In genomic region chr14:59425322-59425945, GRCh38 we compare ENCODE assay signal across 13 cellular contexts. TPM values are rescaled to one million over a fixed set of nuclear protein-coding genes. Genes with fewer than 3 reads are reported as not detected.
A peak's percentile ranks its signal among the peaks of the same experiment; 100 is the strongest.
DNase-seq lines count a peak whose midpoint lies in the region; ATAC-seq and TF ChIP-seq lines count a peak whose summit lies in the region.
"Had no signal": no experiment of that assay in that cellular context is flagged by ENCODE, and none has a peak within 500 bp of the region (broad histone marks: within the 10 kb centered on the region; RNA-seq: fewer than 3 reads in every experiment).

No MANE protein-coding gene starts in this region.

- H4K20me1 ChIP-seq in OCI-LY7 (ENCODE audit: insufficient read depth, low read length) = no peaks in the 10 kb centered on the region

- no peaks in the 10 kb centered on the region for H3K27me3 ChIP-seq in foreskin keratinocyte
- H3K27me3 ChIP-seq in CD4-positive, alpha-beta T cell (ENCODE audit: control insufficient read depth, insufficient read depth, low read length) = no peaks in the 10 kb centered on the region
- H3K27me3 ChIP-seq: esophagus squamous epithelium had no signal

- H3K27ac Mint-ChIP-seq in CD4-positive, alpha-beta T cell = no peak overlapping the region
- H3K27ac Mint-ChIP-seq: activated T-helper 1 cell treated with anti-CD3 and anti-CD28 coated beads, Interleukin-12 subunit alpha, Interleukin-12 subunit beta, Interleukin-2, Interleukin-4 antibody, amounts not matched to agents 30 ng/mL and 10 ng/mL and 1 ng/mL, durations not matched to agents 14 hours and 24 hours and 36 hours; stimulated activated memory B cell treated with anti-CD40 and anti-IgM and Interleukin-4, amounts not matched to agents 10 μg/mL and 1 μg/mL and 100 μg/mL, for 72 hours had no signal

- DNase-seq in ELF-1 (ENCODE audit: low read depth, low spot score) = peak; percentile 12
- DNase-seq in RPMI7951 (ENCODE audit: low read depth) = peak; percentile 71
- DNase-seq in foreskin keratinocyte = no peak
- DNase-seq in sciatic nerve (ENCODE audit: low spot score) = no peak
- no peak for DNase-seq in activated naive CD4-positive, alpha-beta T cell (lab: John Stamatoyannopoulos, UW)
- DNase-seq in CD4-positive, alpha-beta T cell = no peak
- DNase-seq in OCI-LY7 (ENCODE audit: low spot score) = no peak
- DNase-seq in NCI-H2171 (lab: John Stamatoyannopoulos, UW) = no peak
- DNase-seq: Caco-2, esophagus squamous epithelium, Karpas-422 had no signal

- peaks cover 6% of the 10 kb centered on the region for H3K4me1 ChIP-seq in foreskin keratinocyte
- peaks cover 26% of the 10 kb centered on the region for H3K4me1 ChIP-seq in OCI-LY7 (ENCODE audit: insufficient read depth, low read length, poor library complexity, severe bottlenecking)
- H3K4me1 ChIP-seq: Caco-2 had no signal

- ATAC-seq in foreskin keratinocyte (no peak), sciatic nerve (peak; percentile 37)
- no peak for ATAC-seq in CD4-positive, alpha-beta T cell (ENCODE audit: poor library complexity)
- ATAC-seq: stimulated activated memory B cell treated with anti-CD40 and anti-IgM and Interleukin-4, amounts not matched to agents 10 μg/mL and 1 μg/mL and 100 μg/mL, for 72 hours had no signal

- POLR2A ChIA-PET in CD4-positive, alpha-beta T cell (lab: Charles Lee) = no interaction called here
- POLR2A ChIA-PET in OCI-LY7 (lab: Charles Lee) = interaction anchor here (0.5 to 1.5 kb wide), 3 partner anchors 18 to 576 kb away, joined by 4 to 5 read pairs (median 4); no protein-coding TSS in a partner anchor

- H3K4me1 Mint-ChIP-seq in CD4-positive, alpha-beta T cell (ENCODE audit: low read depth) = no peaks in the 10 kb centered on the region

- peak; percentile 18 for TF ChIP-seq CTCF in foreskin keratinocyte (conservative IDR thresholded peaks at IDR 0.05)
- TF ChIP-seq CTCF in CD4-positive, alpha-beta T cell (IDR thresholded peaks at IDR 0.05) = no peak
- TF ChIP-seq CTCF in OCI-LY7 (conservative IDR thresholded peaks at IDR 0.05; ENCODE audit: low read length) = no peak

- H3K4me3 ChIP-seq in OCI-LY7 (ENCODE audit: low read depth, low read length, poor library complexity, severe bottlenecking) = no peak overlapping the region
- H3K4me3 ChIP-seq: esophagus squamous epithelium had no signal

- no peak overlapping the region for H3K4me2 ChIP-seq in OCI-LY7 (ENCODE audit: low read length)

- H3K9me3 ChIP-seq in CD4-positive, alpha-beta T cell (ENCODE audit: control insufficient read depth, low read length) = no peaks in the 10 kb centered on the region
- no peaks in the 10 kb centered on the region for H3K9me3 ChIP-seq in OCI-LY7 (ENCODE audit: low read length)
- H3K9me3 ChIP-seq: Caco-2, esophagus squamous epithelium had no signal

- H3K9me3 Mint-ChIP-seq in CD4-positive, alpha-beta T cell = no peaks in the 10 kb centered on the region
- H3K9me3 Mint-ChIP-seq: activated T-helper 1 cell treated with anti-CD3 and anti-CD28 coated beads, Interleukin-12 subunit alpha, Interleukin-12 subunit beta, Interleukin-2, Interleukin-4 antibody, amounts not matched to agents 30 ng/mL and 10 ng/mL and 1 ng/mL, durations not matched to agents 14 hours and 24 hours and 36 hours; stimulated activated memory B cell treated with anti-CD40 and anti-IgM and Interleukin-4, amounts not matched to agents 10 μg/mL and 1 μg/mL and 100 μg/mL, for 72 hours had no signal

- H3K4me3 Mint-ChIP-seq in CD4-positive, alpha-beta T cell = no peak overlapping the region
- H3K4me3 Mint-ChIP-seq: activated T-helper 1 cell treated with anti-CD3 and anti-CD28 coated beads, Interleukin-12 subunit alpha, Interleukin-12 subunit beta, Interleukin-2, Interleukin-4 antibody, amounts not matched to agents 30 ng/mL and 10 ng/mL and 1 ng/mL, durations not matched to agents 14 hours and 24 hours and 36 hours; stimulated activated memory B cell treated with anti-CD40 and anti-IgM and Interleukin-4, amounts not matched to agents 10 μg/mL and 1 μg/mL and 100 μg/mL, for 72 hours had no signal

- H3K36me3 Mint-ChIP-seq in CD4-positive, alpha-beta T cell (ENCODE audit: low read depth) = no peaks in the 10 kb centered on the region
- H3K36me3 Mint-ChIP-seq: stimulated activated memory B cell treated with anti-CD40 and anti-IgM and Interleukin-4, amounts not matched to agents 10 μg/mL and 1 μg/mL and 100 μg/mL, for 72 hours had no signal

- H3K36me3 ChIP-seq in OCI-LY7 (ENCODE audit: insufficient read depth, low read length) = no peaks in the 10 kb centered on the region
- H3K36me3 ChIP-seq: esophagus squamous epithelium had no signal

- CTCF ChIA-PET in CD4-positive, alpha-beta T cell (lab: Charles Lee) = no interaction called here
- CTCF ChIA-PET in OCI-LY7 (lab: Charles Lee; ENCODE audit: unreplicated experiment) = interaction anchor here (0.8 kb wide), 1 partner anchor 18 kb away, joined by 3 read pairs; no protein-coding TSS in a partner anchor

- H3K79me2 ChIP-seq in OCI-LY7 (ENCODE audit: insufficient read depth, low read depth, low read length) = no peaks in the 10 kb centered on the region

- no peak overlapping the region for H2AFZ ChIP-seq in OCI-LY7 (ENCODE audit: low read length)

- H3K27ac ChIP-seq in foreskin keratinocyte (no peak overlapping the region), OCI-LY7 (ENCODE audit: low read depth, low read length, poor library complexity, severe bottlenecking) (no peak overlapping the region)
- no peak overlapping the region for H3K27ac ChIP-seq in CD4-positive, alpha-beta T cell (ENCODE audit: low read depth, low read length)

- H3K27me3 Mint-ChIP-seq in CD4-positive, alpha-beta T cell = no peaks in the 10 kb centered on the region

- intact Hi-C loops in sciatic nerve (cut with DNase I) (no loop called here), OCI-LY7 (cut with micrococcal nuclease; ENCODE audit: unreplicated experiment) (no loop called here)
- intact Hi-C loops in CD4-positive, alpha-beta T cell (cut with DNase I, micrococcal nuclease) = no loop called here

- no peaks in the 10 kb centered on the region for H3K9me2 ChIP-seq in OCI-LY7 (ENCODE audit: insufficient read depth, low read length)

- BruUV-seq in OCI-LY7 (replicated peaks; lab: Mats Ljungman, UMichigan) = no TSS peak

RNA-seq across cellular contexts. Expression of gene GPR135, which starts 39.7 kb away (rescaled TPM):
- 0.48 and 0.68 TPM in 2 replicates for total RNA-seq in RPMI7951 (2014; rRNA removed; shearing (Covaris generic))
- total RNA-seq in foreskin keratinocyte (0.60 and 0.99 TPM in 2 replicates), sciatic nerve (6.8 TPM), OCI-LY7 (2022) (10.7 and 10.9 TPM in 2 replicates)
- 0.12 and 0.13 TPM in 2 replicates for polyA plus RNA-seq in foreskin keratinocyte
- total RNA-seq in CD4-positive, alpha-beta T cell = under 1 TPM; 0.81 to 0.91 TPM
- total RNA-seq in OCI-LY7 (2014; rRNA removed; shearing (Covaris generic)) = 4.8 and 6.5 TPM in 2 replicates

RNA-seq across cellular contexts. Expression of gene L3HYPDH, which starts 58.8 kb away (rescaled TPM):
- total RNA-seq in RPMI7951 (2014; rRNA removed; shearing (Covaris generic)) = 35.2 and 47.3 TPM in 2 replicates
- total RNA-seq in foreskin keratinocyte = 25.9 and 26.7 TPM in 2 replicates
- polyA plus RNA-seq in foreskin keratinocyte = 18.6 and 19.2 TPM in 2 replicates
- 46.1 TPM for total RNA-seq in sciatic nerve
- total RNA-seq in CD4-positive, alpha-beta T cell = 10 to 100 TPM; 10.6 to 11.1 TPM
- 43.2 and 43.5 TPM in 2 replicates for total RNA-seq in OCI-LY7 (2014; rRNA removed; shearing (Covaris generic))
- 36.6 TPM in 2 replicates for total RNA-seq in OCI-LY7 (2022)

RNA-seq across cellular contexts. Expression of gene JKAMP, which starts 58.9 kb away (rescaled TPM):
- total RNA-seq in RPMI7951 (2014; rRNA removed; shearing (Covaris generic)) = 68.6 and 88.6 TPM in 2 replicates
- total RNA-seq in foreskin keratinocyte (45.4 and 47.0 TPM in 2 replicates), sciatic nerve (37.8 TPM), OCI-LY7 (2022) (21.1 and 26.4 TPM in 2 replicates)
- 26.0 and 30.3 TPM in 2 replicates for polyA plus RNA-seq in foreskin keratinocyte
- total RNA-seq in CD4-positive, alpha-beta T cell = 1 to 10 TPM; 9.4 to 9.8 TPM
- 19.7 and 24.9 TPM in 2 replicates for total RNA-seq in OCI-LY7 (2014; rRNA removed; shearing (Covaris generic))

Comparison
In these comparisons a context has a peak if more than half of its experiments do, and no peak if none do; other contexts are left out.
1. DNase-seq: peak in ELF-1 (single experiment) and RPMI7951 (single experiment); none in foreskin keratinocyte (0 of 2), sciatic nerve (single experiment), activated naive CD4-positive, alpha-beta T cell (0 of 4), CD4-positive, alpha-beta T cell (0 of 10), OCI-LY7 (single experiment) and NCI-H2171 (single experiment).